In genomic region chr10:5732141-5732540, GRCh38 we compare ENCODE assay signal across 27 cellular contexts. TPM values are rescaled to one million over a fixed set of nuclear protein-coding genes. Genes with fewer than 3 reads are reported as not detected.
A peak's percentile ranks its signal among the peaks of the same experiment; 100 is the strongest.
DNase-seq lines count a peak whose midpoint lies in the region; ATAC-seq, FAIRE-seq and TF ChIP-seq lines count a peak whose summit lies in the region.
"Had no signal": no experiment of that assay in that cellular context is flagged by ENCODE, and none has a peak within 500 bp of the region (broad histone marks: within the 10 kb centered on the region; RNA-seq: fewer than 3 reads in every experiment).

No MANE protein-coding gene starts in this region.

- no peaks in the 10 kb centered on the region for H3K9me3 ChIP-seq in sigmoid colon
- H3K9me3 ChIP-seq: Caco-2, thoracic aorta had no signal

- TF ChIP-seq EP300 in sigmoid colon (IDR thresholded peaks at IDR 0.05): no peak

- H3K4me3 Mint-ChIP-seq in activated T-cell treated with anti-CD3 and anti-CD28 coated beads, Interleukin-2, amount 50 U/mL, for 72 hours: peak overlapping the region in 1 of 2 donors; percentile 10
- no peak overlapping the region for H3K4me3 Mint-ChIP-seq in activated naive CD8-positive, alpha-beta T cell
- H3K4me3 Mint-ChIP-seq: B cell; effector memory CD8-positive, alpha-beta T cell had no signal

- H3K9me3 Mint-ChIP-seq in activated T-cell treated with anti-CD3 and anti-CD28 coated beads, Interleukin-2, amount 50 U/mL, for 72 hours: no peaks in the 10 kb centered on the region
- H3K9me3 Mint-ChIP-seq in activated naive CD8-positive, alpha-beta T cell (ENCODE audit: low read depth): no peaks in the 10 kb centered on the region
- H3K9me3 Mint-ChIP-seq: effector memory CD8-positive, alpha-beta T cell had no signal

- H3K27me3 Mint-ChIP-seq in activated T-cell treated with anti-CD3 and anti-CD28 coated beads, Interleukin-2, amount 50 U/mL, for 72 hours (ENCODE audit: low read depth): no peaks in the 10 kb centered on the region
- no peaks in the 10 kb centered on the region for H3K27me3 Mint-ChIP-seq in activated naive CD8-positive, alpha-beta T cell
- H3K27me3 Mint-ChIP-seq: B cell; effector memory CD8-positive, alpha-beta T cell had no signal

- no peaks in the 10 kb centered on the region for H3K27me3 ChIP-seq in sigmoid colon

- peaks cover 0 to 64% (median 10%) of the 10 kb centered on the region in 4 donors for H3K36me3 ChIP-seq in sigmoid colon

- peaks cover 52% of the 10 kb centered on the region for H3K4me1 Mint-ChIP-seq in activated T-cell treated with anti-CD3 and anti-CD28 coated beads, Interleukin-2, amount 50 U/mL, for 72 hours (ENCODE audit: low read depth)
- H3K4me1 Mint-ChIP-seq in activated naive CD8-positive, alpha-beta T cell (ENCODE audit: low read depth): peaks cover 18% of the 10 kb centered on the region
- H3K4me1 Mint-ChIP-seq: B cell had no signal

- 83 to 84% methylated on average over 4 of the region's 4 CpGs for WGBS in sigmoid colon, 2 donors

- H3K4me1 ChIP-seq in sigmoid colon: no peaks in the 10 kb centered on the region
- H3K4me1 ChIP-seq: Caco-2 had no signal

- peak overlapping the region; percentile 48 for H3K27ac Mint-ChIP-seq in activated T-cell treated with anti-CD3 and anti-CD28 coated beads, Interleukin-2, amount 50 U/mL, for 72 hours
- peak overlapping the region; percentile 47 for H3K27ac Mint-ChIP-seq in activated naive CD8-positive, alpha-beta T cell
- H3K27ac Mint-ChIP-seq: B cell had no signal

- no peak for TF ChIP-seq POLR2A in sigmoid colon (IDR thresholded peaks at IDR 0.05)

- H3K4me3 ChIP-seq in sigmoid colon: no peak overlapping the region
- H3K4me3 ChIP-seq: lung, thoracic aorta had no signal

- no peak overlapping the region for H3K27ac ChIP-seq in sigmoid colon
- H3K27ac ChIP-seq: thoracic aorta, VCaP had no signal

- no peak for ATAC-seq in activated T-cell treated with anti-CD3 and anti-CD28 coated beads, Interleukin-2, amount 50 U/mL, for 72 hours (replicated peaks in 1 of 2)
- ATAC-seq in left ventricle myocardium superior: peak; percentile 94
- no peak for ATAC-seq in HG03025 (IDR thresholded peaks at IDR 0.05; ENCODE audit: low FRiP score, unreplicated experiment)
- ATAC-seq: effector memory CD8-positive, alpha-beta T cell had no signal

- TF ChIP-seq CTCF in sigmoid colon (IDR thresholded peaks at IDR 0.05): no peak

- intact Hi-C loops in left ventricle myocardium superior (cut with micrococcal nuclease): no loop called here
- intact Hi-C loops in sigmoid colon (cut with DNase I): no loop called here

- peaks cover 4 to 30% of the 10 kb centered on the region in 2 donors for H3K36me3 Mint-ChIP-seq in activated T-cell treated with anti-CD3 and anti-CD28 coated beads, Interleukin-2, amount 50 U/mL, for 72 hours (ENCODE audit: insufficient read depth in 2 of 2)
- H3K36me3 Mint-ChIP-seq in activated naive CD8-positive, alpha-beta T cell: peaks cover 7% of the 10 kb centered on the region

- DNase-seq in activated T-cell treated with anti-CD3 and anti-CD28 coated beads, Interleukin-2, amount 50 U/mL, for 72 hours: no peak
- DNase-seq in activated T-cell treated with anti-CD3 and anti-CD28 coated beads for 4 hours (no peak), left ventricle myocardium superior (peak; percentile 56), urothelium cell line (ENCODE audit: low spot score) (no peak), sigmoid colon (no peak)
- no peak for DNase-seq in central memory CD4-positive, alpha-beta T cell
- DNase-seq: activated CD4-positive, alpha-beta T cell treated with anti-CD3 and anti-CD28 coated beads for 48 hours; activated naive CD4-positive, alpha-beta T cell treated with Interleukin-2 at 50 U/mL for 16 hours; Caco-2; DMS79; effector memory CD8-positive, alpha-beta T cell; erythroblast; GDM1; H7; NCI-H2029; NCI-H526; NK-92 treated with Interleukin-12 subunit alpha and Interleukin-12 subunit beta, amount 100 ng/mL, for 24 hours; SHP77 treated with DMSO at 0.1 percent for 48 hours; stimulated activated naive CD4-positive, alpha-beta T cell treated with Interleukin-2 at 50 U/mL for 16 hours; T-helper 9 cell had no signal

- peak; percentile 9 for FAIRE-seq in urothelium cell line (lab: Jason Lieb, UNC)
- FAIRE-seq: colon had no signal

RNA-seq across cellular contexts. Expression of gene TASOR2, which starts 47.5 kb away (rescaled TPM):
- 10 to 100 TPM; 40.5 to 47.7 TPM for total RNA-seq in activated T-cell treated with anti-CD3 and anti-CD28 coated beads, Interleukin-2, amount 50 U/mL, for 72 hours
- total RNA-seq in left ventricle myocardium superior: 33.6 TPM
- total RNA-seq in sigmoid colon: 10 to 100 TPM; 56.6 to 66.7 (median 58.8) TPM
- 10 to 100 TPM in 1 of 3 donors, 1 to 10 TPM in 2; 3.5 to 12.7 (median 4.8) TPM for polyA plus RNA-seq in sigmoid colon
